8 cellular contexts compared by ENCODE assay signal in genomic region chr20:53739799-53740785, GRCh38.
DNase-seq lines count a peak whose midpoint lies in the region; ATAC-seq and TF ChIP-seq lines count a peak whose summit lies in the region.

No MANE protein-coding gene starts in this region.

- H3K4me3 Mint-ChIP-seq in CD14-positive monocyte (peak overlapping the region; percentile 51 to 73), memory B cell (peak overlapping the region; percentile 86)

- POLR2A ChIA-PET in HEK293T (lab: Yijun Ruan, JAX) = interaction anchor here (1.0 to 2.2 kb wide), 5 partner anchors 9 to 179 kb away, joined by 4 to 10 read pairs (median 5); no protein-coding TSS in a partner anchor

- H3K27ac Mint-ChIP-seq in CD14-positive monocyte (peak overlapping the region; percentile 91 to 95 (median 92)), memory B cell (peak overlapping the region; percentile 98)

- peaks cover 78% of the 10 kb centered on the region for H3K4me1 Mint-ChIP-seq in CD14-positive monocyte
- H3K4me1 Mint-ChIP-seq in memory B cell = peaks cover 45% of the 10 kb centered on the region

- peaks cover 0 to 3% (median 0%) of the 10 kb centered on the region in 3 donors for H3K27me3 Mint-ChIP-seq in CD14-positive monocyte (ENCODE audit: low read depth in 3 of 3)
- H3K27me3 Mint-ChIP-seq in memory B cell = no peaks in the 10 kb centered on the region

- peaks cover 0 to 2% (median 0%) of the 10 kb centered on the region in 7 donors for H3K9me3 Mint-ChIP-seq in CD14-positive monocyte
- H3K9me3 Mint-ChIP-seq in memory B cell = no peaks in the 10 kb centered on the region

- TF ChIP-seq CTCF in CD14-positive monocyte (IDR thresholded peaks at IDR 0.05) (no peak), omental fat pad (IDR thresholded peaks at IDR 0.05) (no peak)

- DNase-seq in CD14-positive monocyte (ENCODE audit: low spot score) = no peak
- peak; percentile 58 for DNase-seq in Kasumi-1 (lab: John Stamatoyannopoulos, UW)
- DNase-seq in activated T-cell treated with anti-CD3 and anti-CD28 coated beads, Interleukin-2, amount 50 U/mL, for 48 hours = peak; percentile 36 to 39
- DNase-seq in memory B cell (ENCODE audit: low spot score in 2 of 2) = peak; percentile 25
- no peak for DNase-seq in amniotic stem cell (lab: John Stamatoyannopoulos, UW)
- no peak for DNase-seq in omental fat pad (ENCODE audit: low spot score)
- no peak for DNase-seq in HEK293T (ENCODE audit: extremely low spot score)

- ATAC-seq in GM19397 (IDR thresholded peaks at IDR 0.05; ENCODE audit: unreplicated experiment) (peak; percentile 51), memory B cell (ENCODE audit: low read depth) (peak; percentile 66), omental fat pad (ENCODE audit: low FRiP score) (no peak)

- intact Hi-C loops in CD14-positive monocyte (cut with micrococcal nuclease) = loop anchor here in 1 of 2 donors (10.0 kb wide), 1 partner anchor 195 kb away; no protein-coding TSS in a partner anchor

- H3K36me3 Mint-ChIP-seq in CD14-positive monocyte (no peaks in the 10 kb centered on the region), memory B cell (no peaks in the 10 kb centered on the region)

- CTCF ChIA-PET in HEK293T (lab: Yijun Ruan, JAX) = interaction anchor here (1.4 kb wide), 1 partner anchor 118 kb away, joined by 3 read pairs; no protein-coding TSS in a partner anchor

TF ChIP-seq in HEK293T, 16 proteins besides CTCF, POLR2A, EP300 and RAD21:
- TF ChIP-seq ARNT (IDR thresholded peaks at IDR 0.05) = no peak
- no peak for TF ChIP-seq SP1 (IDR thresholded peaks at IDR 0.05)
- TF ChIP-seq, protein P1, sequence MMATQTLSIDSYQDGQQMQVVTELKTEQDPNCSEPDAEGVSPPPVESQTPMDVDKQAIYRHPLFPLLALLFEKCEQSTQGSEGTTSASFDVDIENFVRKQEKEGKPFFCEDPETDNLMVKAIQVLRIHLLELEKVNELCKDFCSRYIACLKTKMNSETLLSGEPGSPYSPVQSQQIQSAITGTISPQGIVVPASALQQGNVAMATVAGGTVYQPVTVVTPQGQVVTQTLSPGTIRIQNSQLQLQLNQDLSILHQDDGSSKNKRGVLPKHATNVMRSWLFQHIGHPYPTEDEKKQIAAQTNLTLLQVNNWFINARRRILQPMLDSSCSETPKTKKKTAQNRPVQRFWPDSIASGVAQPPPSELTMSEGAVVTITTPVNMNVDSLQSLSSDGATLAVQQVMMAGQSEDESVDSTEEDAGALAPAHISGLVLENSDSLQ (IDR thresholded peaks at IDR 0.05) = no peak
- no peak for TF ChIP-seq NFRKB (IDR thresholded peaks at IDR 0.05)
- TF ChIP-seq BHLHE40 (IDR thresholded peaks at IDR 0.05; ENCODE audit: borderline replicate concordance) = no peak
- no peak for TF ChIP-seq ELF4 (IDR thresholded peaks at IDR 0.05)
- no peak for TF ChIP-seq CTBP1 (IDR thresholded peaks at IDR 0.05; ENCODE audit: borderline replicate concordance)
- no peak for TF ChIP-seq LEF1 (IDR thresholded peaks at IDR 0.05; ENCODE audit: borderline replicate concordance)

Comparison
In these comparisons a context has a peak if more than half of its experiments do, and no peak if none do; other contexts are left out.
1. DNase-seq: peak in Kasumi-1 (2 of 2), activated T-cell treated with anti-CD3 and anti-CD28 coated beads, Interleukin-2, amount 50 U/mL, for 48 hours (2 of 2) and memory B cell (2 of 2); none in CD14-positive monocyte (single experiment), amniotic stem cell (single experiment), omental fat pad (single experiment) and HEK293T (single experiment).